8 cellular contexts compared by ENCODE assay signal in the genomic region with DNA sequence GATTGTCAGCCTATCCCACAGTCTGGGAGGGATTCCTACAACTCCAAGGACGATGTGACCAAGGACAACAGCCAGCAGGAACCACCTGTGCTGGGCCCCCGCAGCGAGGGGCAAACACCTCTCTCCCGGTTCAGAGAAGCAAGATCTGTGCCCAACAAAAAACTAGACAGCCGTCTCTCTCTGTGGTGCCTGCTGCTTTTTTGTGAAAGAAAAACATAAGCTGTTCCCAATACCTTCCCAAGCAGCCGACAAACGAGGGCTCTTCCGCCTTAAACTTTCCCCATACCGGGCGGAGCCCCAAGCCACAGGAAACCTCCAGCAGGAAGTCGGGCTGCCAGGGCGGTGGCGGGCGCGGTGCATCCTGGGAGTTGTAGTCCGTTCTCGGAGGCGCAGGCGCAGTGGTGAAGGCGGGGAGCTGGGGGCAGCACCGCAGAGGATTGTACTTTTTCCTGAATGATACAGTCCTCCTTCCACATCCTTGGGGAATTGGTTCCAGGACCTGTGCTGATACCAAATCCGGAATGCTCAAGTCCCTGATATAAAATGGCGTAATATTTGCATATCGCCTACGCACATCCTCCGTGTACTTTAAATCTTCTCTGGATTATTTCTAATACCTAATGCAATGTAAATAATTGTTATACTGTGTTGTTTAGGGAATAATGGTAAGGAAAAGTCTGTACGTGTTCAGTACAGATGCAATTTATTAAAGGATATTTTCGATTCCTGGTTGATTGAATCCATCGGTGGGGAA.
DNase-seq lines count a peak whose midpoint lies in the region; ATAC-seq and TF ChIP-seq lines count a peak whose summit lies in the region.

No MANE protein-coding gene starts in this region.

- BruUV-seq in IMR-90 (replicated peaks; lab: Mats Ljungman, UMichigan) = TSS peak; percentile 80
- BruUV-seq in OCI-LY7 (replicated peaks; lab: Mats Ljungman, UMichigan) = no TSS peak

- in situ Hi-C loops in IMR-90 (cut with MboI; ENCODE audit: low sequenced_read_pairs) = loop anchor here (5.0 kb wide), 1 partner anchor 275 kb away; no protein-coding TSS in a partner anchor

- CTCF ChIA-PET in IMR-90 (lab: Yijun Ruan, JAX) = interaction anchor here (0.6 to 1.7 kb wide), 4 partner anchors 249 to 862 kb away, joined by 3 to 11 read pairs (median 3); no protein-coding TSS in a partner anchor
- CTCF ChIA-PET in OCI-LY7 (lab: Charles Lee; ENCODE audit: unreplicated experiment) = interaction anchor here (0.6 to 1.2 kb wide), 5 partner anchors 31 to 273 kb away, joined by 3 to 4 read pairs (median 3); no protein-coding TSS in a partner anchor

- H4K8ac ChIP-seq in IMR-90 (ENCODE audit: low read depth in 2 of 2, low read length in 2 of 2) = peak overlapping the region; percentile 89 to 96

- WGBS in IMR-90 (ENCODE audit: extremely low coverage in 2 of 2, insufficient read length in 1 of 2), 2 experiments = 3% methylated on average over 7 of the region's 29 CpGs; no CpG with 5 or more reads in 1 of the 2 experiments

- peak; percentile 54; the same call in 1 of the 2 replicates for TF ChIP-seq POLR2A in IMR-90 (IDR thresholded peaks at IDR 0.05; ENCODE audit: low read depth, low read length)

- H3K4me3 ChIP-seq in IMR-90 (ENCODE audit: insufficient read depth, low read depth, low read length) = peak overlapping the region; percentile 81
- H3K4me3 ChIP-seq in OCI-LY7 (ENCODE audit: low read depth, low read length, poor library complexity, severe bottlenecking) = peak overlapping the region; percentile 76
- peak overlapping the region; percentile 90 for H3K4me3 ChIP-seq in mononuclear cell (ENCODE audit: low read length)

- peak overlapping the region; percentile 93 for H4K5ac ChIP-seq in IMR-90 (ENCODE audit: low read depth, low read length)

- H3K9me3 ChIP-seq in IMR-90 (ENCODE audit: control insufficient read depth, insufficient read depth, low read length) = no peaks in the 10 kb centered on the region
- H3K9me3 ChIP-seq in OCI-LY7 (ENCODE audit: low read length) = no peaks in the 10 kb centered on the region
- no peaks in the 10 kb centered on the region for H3K9me3 ChIP-seq in mononuclear cell (ENCODE audit: low read depth, low read length)

- ATAC-seq in GM21528 (IDR thresholded peaks at IDR 0.05; ENCODE audit: low FRiP score, unreplicated experiment) (peak; percentile 65), IMR-90 (ENCODE audit: low read depth) (peak; percentile 90)

- peak overlapping the region; percentile 85 for H2BK5ac ChIP-seq in IMR-90 (ENCODE audit: low read depth, low read length, poor library complexity, severe bottlenecking)

- POLR2A ChIA-PET in IMR-90 (lab: Charles Lee; ENCODE audit: unreplicated experiment) = interaction anchor here (0.6 to 0.7 kb wide), 2 partner anchors 239 to 273 kb away, joined by 3 read pairs; no protein-coding TSS in a partner anchor
- POLR2A ChIA-PET in OCI-LY7 (lab: Charles Lee) = interaction anchor here (0.6 to 4.5 kb wide), 16 partner anchors 13 to 289 kb away, joined by 3 to 76 read pairs (median 4); partner anchors contain the start of genes CASP3, IRF2 and PRIMPOL

- H3K36me3 ChIP-seq in IMR-90 (ENCODE audit: control insufficient read depth, insufficient read depth, low read length) = no peaks in the 10 kb centered on the region
- H3K36me3 ChIP-seq in OCI-LY7 (ENCODE audit: insufficient read depth, low read length) = no peaks in the 10 kb centered on the region; the same call in 1 of the 2 replicates

- H3K9me1 ChIP-seq in IMR-90 (ENCODE audit: insufficient read depth, low read length) = no peaks in the 10 kb centered on the region

- H2BK15ac ChIP-seq in IMR-90 (ENCODE audit: low read depth, low read length) = peak overlapping the region; percentile 60

- H2BK120ac ChIP-seq in IMR-90 (ENCODE audit: low read depth, low read length) = peak overlapping the region; percentile 91

- peak; percentile 94 for DNase-seq in DMS 273 (lab: John Stamatoyannopoulos, UW; ENCODE audit: unreplicated experiment)
- peak; percentile 93 for DNase-seq in IMR-90
- DNase-seq in OCI-LY7 (ENCODE audit: low spot score) = peak; percentile 86
- peak; percentile 91 for DNase-seq in activated T-cell treated with anti-CD3 and anti-CD28 coated beads for 4 hours
- peak; percentile 62 for DNase-seq in epithelial cell of prostate (ENCODE audit: low read depth, low spot score)
- DNase-seq in stimulated activated CD8-positive, alpha-beta memory T cell treated with anti-CD3 and anti-CD28 coated beads, Interleukin-2, amount 100 ng/mL, for 48 hours (ENCODE audit: low read depth in 2 of 2) = peak; percentile 92

- peak overlapping the region; percentile 30 for H2AK5ac ChIP-seq in IMR-90 (ENCODE audit: low read depth, low read length)

- H3K27me3 ChIP-seq in IMR-90 (ENCODE audit: control insufficient read depth, insufficient read depth, low read length) (no peaks in the 10 kb centered on the region), mononuclear cell (ENCODE audit: insufficient read depth, low read length) (no peaks in the 10 kb centered on the region)

- TF ChIP-seq CTCF in IMR-90 (conservative IDR thresholded peaks at IDR 0.05; ENCODE audit: low read depth, low read length) = no peak
- TF ChIP-seq CTCF in OCI-LY7 (conservative IDR thresholded peaks at IDR 0.05; ENCODE audit: low read length) = no peak

- H2AK9ac ChIP-seq in IMR-90 (replicated peaks; ENCODE audit: low read depth, low read length, poor library complexity) = peak overlapping the region; percentile 89

- H2BK20ac ChIP-seq in IMR-90 (ENCODE audit: low read depth, low read length) = peak overlapping the region; percentile 59; the same call in 1 of the 2 replicates

- H3K27ac ChIP-seq in IMR-90 (ENCODE audit: insufficient read depth, low read length) (peak overlapping the region; percentile 92), OCI-LY7 (ENCODE audit: low read depth, low read length, poor library complexity, severe bottlenecking) (peak overlapping the region; percentile 82), epithelial cell of prostate (peak overlapping the region; percentile 84)

- peak overlapping the region; percentile 92 for H3K4ac ChIP-seq in IMR-90 (ENCODE audit: low read depth, low read length)

- peak overlapping the region; percentile 95 for H3K9ac ChIP-seq in IMR-90 (ENCODE audit: low read depth, low read length)

- dilution Hi-C loops in IMR-90 (cut with HindIII; ENCODE audit: low sequenced_read_pairs, unreplicated experiment) = no loop called here

- intact Hi-C loops in IMR-90 (cut with micrococcal nuclease) (loop anchor here (1.0 to 5.0 kb wide), 7 partner anchors 63 to 369 kb away; partner anchors contain the start of genes CENPU and IRF2), OCI-LY7 (cut with micrococcal nuclease; ENCODE audit: unreplicated experiment) (loop anchor here (1.0 to 5.0 kb wide), 12 partner anchors 31 to 1035 kb away; partner anchors contain the start of genes CASP3, CENPU, IRF2 and PRIMPOL)

- H3K14ac ChIP-seq in IMR-90 (replicated peaks; ENCODE audit: low read depth, low read length) = peak overlapping the region; percentile 90

- peak overlapping the region; percentile 95 for H4K91ac ChIP-seq in IMR-90 (ENCODE audit: insufficient read depth, low read depth, low read length)

- H3K79me2 ChIP-seq in OCI-LY7 (ENCODE audit: insufficient read depth, low read depth, low read length) = peaks cover 11% of the 10 kb centered on the region; the same call in 1 of the 2 replicates

- peak overlapping the region; percentile 97 for H2AFZ ChIP-seq in IMR-90 (replicated peaks; ENCODE audit: low read length, poor library complexity)
- H2AFZ ChIP-seq in OCI-LY7 (ENCODE audit: low read length) = peak overlapping the region; percentile 93

- H3K18ac ChIP-seq in IMR-90 (ENCODE audit: low read depth, low read length) = peak overlapping the region; percentile 76

- H4K20me1 ChIP-seq in IMR-90 (ENCODE audit: insufficient read depth, low read length) = no peaks in the 10 kb centered on the region
- H4K20me1 ChIP-seq in OCI-LY7 (ENCODE audit: insufficient read depth, low read length) = no peaks in the 10 kb centered on the region

- H3K56ac ChIP-seq in IMR-90 (ENCODE audit: extremely low read depth, insufficient read depth, low read length) = peak overlapping the region; percentile 91

- peak overlapping the region; percentile 83 for H3K23ac ChIP-seq in IMR-90 (ENCODE audit: low read depth, low read length)

- H3K79me1 ChIP-seq in IMR-90 (ENCODE audit: low read depth in 1 of 2, low read length in 2 of 2) = peaks cover 8 to 19% of the 10 kb centered on the region in 2 experiments

- H3K4me2 ChIP-seq in IMR-90 (ENCODE audit: low read depth, low read length) = peak overlapping the region; percentile 90
- peak overlapping the region; percentile 82 for H3K4me2 ChIP-seq in OCI-LY7 (ENCODE audit: low read length)

- H3K9me2 ChIP-seq in OCI-LY7 (ENCODE audit: insufficient read depth, low read length) = no peaks in the 10 kb centered on the region

- H3K4me1 ChIP-seq in IMR-90 (ENCODE audit: control insufficient read depth, insufficient read depth, low read length) (no peaks in the 10 kb centered on the region), OCI-LY7 (ENCODE audit: insufficient read depth, low read length, poor library complexity, severe bottlenecking) (peaks cover 45% of the 10 kb centered on the region), mononuclear cell (ENCODE audit: insufficient read depth, low read length) (peaks cover 43% of the 10 kb centered on the region)

- TF ChIP-seq RAD21 in IMR-90 (IDR thresholded peaks at IDR 0.05; ENCODE audit: low read length) = no peak

TF ChIP-seq in IMR-90, 13 proteins besides CTCF, POLR2A, EP300 and RAD21 (continues in another document):
- peak; percentile 37; the same call in 1 of the 2 replicates for TF ChIP-seq MXI1 (IDR thresholded peaks at IDR 0.05; ENCODE audit: borderline replicate concordance, low read depth, low read length)
- no peak for TF ChIP-seq RCOR1 (IDR thresholded peaks at IDR 0.05; ENCODE audit: insufficient replicate concordance, low read length)
- no peak for TF ChIP-seq MAFK (IDR thresholded peaks at IDR 0.05; ENCODE audit: low read depth, low read length)
- TF ChIP-seq, protein P1, sequence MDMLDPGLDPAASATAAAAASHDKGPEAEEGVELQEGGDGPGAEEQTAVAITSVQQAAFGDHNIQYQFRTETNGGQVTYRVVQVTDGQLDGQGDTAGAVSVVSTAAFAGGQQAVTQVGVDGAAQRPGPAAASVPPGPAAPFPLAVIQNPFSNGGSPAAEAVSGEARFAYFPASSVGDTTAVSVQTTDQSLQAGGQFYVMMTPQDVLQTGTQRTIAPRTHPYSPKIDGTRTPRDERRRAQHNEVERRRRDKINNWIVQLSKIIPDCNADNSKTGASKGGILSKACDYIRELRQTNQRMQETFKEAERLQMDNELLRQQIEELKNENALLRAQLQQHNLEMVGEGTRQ (IDR thresholded peaks at IDR 0.05; ENCODE audit: low read depth, low read length) = no peak
- TF ChIP-seq SMC3 (IDR thresholded peaks at IDR 0.05; ENCODE audit: low read depth, low read length) = no peak
- no peak for TF ChIP-seq RFX5 (IDR thresholded peaks at IDR 0.05; ENCODE audit: low read depth, low read length)
- peak; percentile 78; the same call in 1 of the 2 replicates for TF ChIP-seq MAZ (IDR thresholded peaks at IDR 0.05; ENCODE audit: borderline replicate concordance, low read depth, low read length)
- TF ChIP-seq BHLHE40 (IDR thresholded peaks at IDR 0.05; ENCODE audit: low read depth, low read length) = no peak
- TF ChIP-seq CEBPB (IDR thresholded peaks at IDR 0.05; ENCODE audit: low read depth, low read length) = peak; percentile 59
- no peak for TF ChIP-seq NFE2L2 (IDR thresholded peaks at IDR 0.05; ENCODE audit: low read depth, low read length)

Comparison
In these comparisons a context has a peak if more than half of its experiments do, and no peak if none do; other contexts are left out.
1. Peak in every context shown above with its lines: DNase-seq, ATAC-seq, H3K4me3 ChIP-seq and H3K27ac ChIP-seq.